Comparison of ENCODE assay signal across 25 cellular contexts in genomic region chr19:3612901-3613741, GRCh38. TPM values are rescaled to one million over a fixed set of nuclear protein-coding genes. Genes with fewer than 3 reads are reported as not detected.
DNase-seq lines count a peak whose midpoint lies in the region; ATAC-seq and TF ChIP-seq lines count a peak whose summit lies in the region.
"Had no signal": no experiment of that assay in that cellular context is flagged by ENCODE, and none has a peak within 500 bp of the region (broad histone marks: within the 10 kb centered on the region; RNA-seq: fewer than 3 reads in every experiment).

No MANE protein-coding gene starts in this region.

- no peak overlapping the region for H3K27ac Mint-ChIP-seq in H9
- H3K27ac Mint-ChIP-seq: activated CD8-positive, alpha-beta T cell treated with anti-CD3 and anti-CD28 coated beads for 36 hours; CD4-positive, CD25-positive, alpha-beta regulatory T cell; memory B cell; naive thymus-derived CD4-positive, alpha-beta T cell had no signal

- no peak overlapping the region for H2BK120ac ChIP-seq in H9 (ENCODE audit: low read depth, low read length, poor library complexity, severe bottlenecking)

- no peak overlapping the region for H3K27ac ChIP-seq in H9 (ENCODE audit: insufficient read length, low read depth, low read length)
- peak overlapping the region; percentile 56 to 78 (median 68) for H3K27ac ChIP-seq in esophagus muscularis mucosa (replicated peaks in 1 of 4)
- no peak overlapping the region for H3K27ac ChIP-seq in ovary
- H3K27ac ChIP-seq: cardiac muscle cell, epithelial cell of prostate, foreskin keratinocyte, pancreas, thyroid gland had no signal

- H4K8ac ChIP-seq in H9 (replicated peaks; ENCODE audit: insufficient read length, low read depth, low read length) = no peak overlapping the region

- H3K4me1 ChIP-seq in H9 (ENCODE audit: insufficient read depth, low read length) = no peaks in the 10 kb centered on the region
- H3K4me1 ChIP-seq in esophagus muscularis mucosa = peaks cover 27 to 63% (median 58%) of the 10 kb centered on the region in 4 donors
- peaks cover 1% of the 10 kb centered on the region for H3K4me1 ChIP-seq in ovary (ENCODE audit: insufficient read depth)
- H3K4me1 ChIP-seq: foreskin keratinocyte, pancreas had no signal

- H3K79me1 ChIP-seq in H9 (ENCODE audit: insufficient read depth, low read depth, low read length, poor library complexity, severe bottlenecking) = no peaks in the 10 kb centered on the region

- H3K4me3 ChIP-seq in esophagus muscularis mucosa = no peak overlapping the region
- H3K4me3 ChIP-seq in ovary = no peak overlapping the region
- H3K4me3 ChIP-seq: cardiac muscle cell, pancreas, thyroid gland had no signal

- H3K79me2 ChIP-seq in H9 (ENCODE audit: insufficient read depth, low read length) = no peaks in the 10 kb centered on the region

- H3K23me2 ChIP-seq in H9 (ENCODE audit: insufficient read length, low read depth, low read length, poor library complexity, severe bottlenecking) = no peaks in the 10 kb centered on the region

- H3K56ac ChIP-seq in H9 (ENCODE audit: insufficient read length, low read depth, low read length) = no peak overlapping the region

- no peak overlapping the region for H3K4me3 Mint-ChIP-seq in H9
- H3K4me3 Mint-ChIP-seq: activated CD8-positive, alpha-beta T cell treated with anti-CD3 and anti-CD28 coated beads for 36 hours; CD4-positive, CD25-positive, alpha-beta regulatory T cell; memory B cell; naive thymus-derived CD4-positive, alpha-beta T cell had no signal

- H3K9ac ChIP-seq in H9 (ENCODE audit: extremely low read depth, insufficient read length, low read length) = no peak overlapping the region

- H3K9me3 ChIP-seq in H9 (ENCODE audit: control insufficient read depth, low read depth, low read length) = no peaks in the 10 kb centered on the region
- no peaks in the 10 kb centered on the region for H3K9me3 ChIP-seq in esophagus muscularis mucosa
- H3K9me3 ChIP-seq in ovary = no peaks in the 10 kb centered on the region
- H3K9me3 ChIP-seq: pancreas, thyroid gland had no signal

- H2BK20ac ChIP-seq in H9 (ENCODE audit: low read depth, low read length, poor library complexity, severe bottlenecking) = no peak overlapping the region

- no peaks in the 10 kb centered on the region for H3K27me3 ChIP-seq in H9 (ENCODE audit: insufficient read depth, low read length)
- H3K27me3 ChIP-seq in esophagus muscularis mucosa = no peaks in the 10 kb centered on the region
- no peaks in the 10 kb centered on the region for H3K27me3 ChIP-seq in ovary
- H3K27me3 ChIP-seq: cardiac muscle cell, foreskin keratinocyte, pancreas, thyroid gland had no signal

- TF ChIP-seq POLR2A in esophagus muscularis mucosa (IDR thresholded peaks at IDR 0.05; ENCODE audit: low read depth) (no peak), ovary (IDR thresholded peaks at IDR 0.05) (no peak)

- H3K4ac ChIP-seq in H9 (ENCODE audit: low read depth, low read length) = no peak overlapping the region

- peak; percentile 88 for DNase-seq in H9
- no peak for DNase-seq in esophagus muscularis mucosa (ENCODE audit: extremely low spot score)
- DNase-seq in ovary = peak in 4 of 5 donors; percentile 31 to 67 (median 52)
- no peak for DNase-seq in pons (ENCODE audit: low spot score)
- DNase-seq in stimulated activated naive CD4-positive, alpha-beta T cell (lab: John Stamatoyannopoulos, UW) = no peak
- DNase-seq: activated CD4-positive, CD25-positive, alpha-beta regulatory T cell; activated CD8-positive, alpha-beta T cell treated with anti-CD3 and anti-CD28 coated beads for 36 hours; activated naive CD4-positive, alpha-beta T cell treated with Interleukin-2 at 50 U/mL for 16 hours; amniotic stem cell; CD4-positive, CD25-positive, alpha-beta regulatory T cell; DMS 273 treated with DMSO at 0.1 percent for 48 hours; foreskin keratinocyte; hypothalamus; kidney; naive thymus-derived CD4-positive, alpha-beta T cell; NCI-H524 treated with DMSO at 0.1 percent for 48 hours; RPMI8226; T1000; thyroid gland had no signal

- intact Hi-C loops in esophagus muscularis mucosa (cut with DNase I) = no loop called here
- intact Hi-C loops in ovary (cut with DNase I) = loop anchor here in 2 of 4 donors (10.0 kb wide), 2 partner anchors 68 to 288 kb away; no protein-coding TSS in a partner anchor

- no peak for TF ChIP-seq CTCF in H9 (conservative IDR thresholded peaks at IDR 0.05)
- TF ChIP-seq CTCF in esophagus muscularis mucosa (IDR thresholded peaks at IDR 0.05) = no peak
- no peak for TF ChIP-seq CTCF in ovary (IDR thresholded peaks at IDR 0.05)

- ATAC-seq in HG02884 (IDR thresholded peaks at IDR 0.05; ENCODE audit: unreplicated experiment) = no peak
- ATAC-seq: activated CD8-positive, alpha-beta T cell treated with anti-CD3 and anti-CD28 coated beads for 36 hours; foreskin keratinocyte; naive thymus-derived CD4-positive, alpha-beta T cell; pancreas had no signal

- H3T11ph ChIP-seq in H9 (ENCODE audit: low read length) = no peak overlapping the region

- no peak overlapping the region for H2AFZ ChIP-seq in H9 (ENCODE audit: low read length)

- peaks cover 7 to 14% (median 12%) of the 10 kb centered on the region in 3 experiments; a peak in 6 of 7 replicates for H3K36me3 Mint-ChIP-seq in H9 (ENCODE audit: insufficient read depth in 1 of 3, low read depth in 3 of 3)

- no peak overlapping the region for H4K91ac ChIP-seq in H9 (ENCODE audit: insufficient read length, low read depth, low read length)

- H3K14ac ChIP-seq in H9 (ENCODE audit: insufficient read depth, low read length) = no peak overlapping the region

- H3K4me2 ChIP-seq in H9 (ENCODE audit: insufficient read depth, insufficient read length, low read length) = no peak overlapping the region

- H2BK5ac ChIP-seq in H9 (ENCODE audit: insufficient read length, low read length) = no peak overlapping the region

- H2AK5ac ChIP-seq in H9 (ENCODE audit: insufficient read length, low read length) = no peak overlapping the region

- no peaks in the 10 kb centered on the region for H4K20me1 ChIP-seq in H9 (ENCODE audit: control insufficient read depth, insufficient read depth, insufficient read length)

- no peaks in the 10 kb centered on the region for H3K9me3 Mint-ChIP-seq in H9
- H3K9me3 Mint-ChIP-seq: activated CD8-positive, alpha-beta T cell treated with anti-CD3 and anti-CD28 coated beads for 36 hours; memory B cell; naive thymus-derived CD4-positive, alpha-beta T cell had no signal

- peaks cover 3% of the 10 kb centered on the region in 2 experiments for H3K4me1 Mint-ChIP-seq in H9

- H4K5ac ChIP-seq in H9 (ENCODE audit: insufficient read length, low read depth, low read length) = no peak overlapping the region

- H2BK15ac ChIP-seq in H9 (ENCODE audit: low read depth, low read length) = no peak overlapping the region; the same call in 1 of the 2 replicates

- no peak overlapping the region for H2BK12ac ChIP-seq in H9 (ENCODE audit: insufficient read length, low read depth, low read length)

- WGBS in H9 (ENCODE audit: extremely low coverage, insufficient read length, low lambda C conversion rate) = no CpG with 5 or more reads among the region's 79 CpGs
- WGBS in esophagus muscularis mucosa = 89% methylated on average over 27 of the region's 79 CpGs
- 72 to 78% (median 76%) methylated on average over 75 to 79 of the region's 79 CpGs for WGBS in ovary, 3 donors

- H3K18ac ChIP-seq in H9 (ENCODE audit: insufficient read length, low read depth, low read length) = no peak overlapping the region

- H3K36me3 ChIP-seq in esophagus muscularis mucosa (peaks cover 5 to 63% (median 55%) of the 10 kb centered on the region in 4 donors), ovary (no peaks in the 10 kb centered on the region)

- H3K23ac ChIP-seq in H9 (ENCODE audit: insufficient read length, low read depth, low read length) = no peak overlapping the region

- H3K27me3 Mint-ChIP-seq in H9 (ENCODE audit: low read depth) = no peaks in the 10 kb centered on the region
- H3K27me3 Mint-ChIP-seq: activated CD8-positive, alpha-beta T cell treated with anti-CD3 and anti-CD28 coated beads for 36 hours had no signal

- no peak for TF ChIP-seq EP300 in esophagus muscularis mucosa (IDR thresholded peaks at IDR 0.05)
- no peak for TF ChIP-seq EP300 in ovary (IDR thresholded peaks at IDR 0.05)

RNA-seq across cellular contexts. Expression of gene TBXA2R, which starts 6.4 kb away (rescaled TPM):
- 0.63 and 0.64 TPM in 2 replicates for total RNA-seq in H9 (2021)
- total RNA-seq in esophagus muscularis mucosa = 10 to 100 TPM in 1 of 4 donors, 1 to 10 TPM in 3; 4.8 to 17.2 (median 7.7) TPM
- total RNA-seq in ovary = 1 to 10 TPM; 1.1 to 3.7 (median 1.8) TPM
- 1 to 10 TPM; 1.3 to 1.5 TPM for polyA plus RNA-seq in ovary

RNA-seq across cellular contexts. Expression of gene CACTIN, which starts 13.5 kb away (rescaled TPM):
- total RNA-seq in H9 (2021) (35.9 and 37.3 TPM in 2 replicates), esophagus muscularis mucosa (10 to 100 TPM; 28.7 to 45.0 (median 34.2) TPM), ovary (10 to 100 TPM; 19.2 to 39.1 (median 34.3) TPM)
- polyA plus RNA-seq in ovary = 10 to 100 TPM in 1 of 2 donors, 1 to 10 TPM in 1; 2.7 to 28.8 TPM

RNA-seq across cellular contexts. Expression of gene GIPC3, which starts 27.8 kb away (rescaled TPM):
- 1.6 and 1.9 TPM in 2 replicates for total RNA-seq in H9 (2021)
- 10 to 100 TPM in 1 of 4 donors, 1 to 10 TPM in 3; 4.1 to 17.5 (median 4.9) TPM for total RNA-seq in esophagus muscularis mucosa
- under 1 TPM; 0.11 to 0.66 (median 0.35) TPM for total RNA-seq in ovary
- polyA plus RNA-seq in ovary = 1 to 10 TPM in 1 of 2 donors, under 1 TPM in 1; 0.52 to 3.3 TPM
- total RNA-seq: foreskin keratinocyte, G401 had no signal

RNA-seq across cellular contexts. Expression of gene HMG20B, which starts 40.4 kb away (rescaled TPM):
- total RNA-seq in H9 (2021) (58.1 and 58.9 TPM in 2 replicates), esophagus muscularis mucosa (100 to 1,000 TPM; 136 to 202 (median 161) TPM), ovary (100 to 1,000 TPM in 1 of 7 donors, 10 to 100 TPM in 6; 44.5 to 109 (median 60.3) TPM)
- 10 to 100 TPM; 33.2 to 71.0 TPM for polyA plus RNA-seq in ovary

RNA-seq across cellular contexts. Expression of gene MFSD12, which starts 55.7 kb away (rescaled TPM):
- total RNA-seq in H9 (2021) (51.5 and 58.8 TPM in 2 replicates), esophagus muscularis mucosa (10 to 100 TPM; 28.2 to 87.0 (median 62.4) TPM), ovary (100 to 1,000 TPM in 1 of 7 donors, 10 to 100 TPM in 6; 19.2 to 104 (median 36.9) TPM)
- polyA plus RNA-seq in ovary = 10 to 100 TPM; 17.4 to 21.1 TPM

Comparison
In these comparisons a context has a peak if more than half of its experiments do, and no peak if none do; other contexts are left out.
1. DNase-seq: peak in H9 (single experiment) and ovary (4 of 5); none in esophagus muscularis mucosa (single experiment), pons (single experiment) and stimulated activated naive CD4-positive, alpha-beta T cell (0 of 6).
2. H3K27ac ChIP-seq: peak in esophagus muscularis mucosa (4 of 4); none in H9 (single experiment) and ovary (0 of 2).